Comparison of ENCODE assay signal across 8 cellular contexts in the genomic region with DNA sequence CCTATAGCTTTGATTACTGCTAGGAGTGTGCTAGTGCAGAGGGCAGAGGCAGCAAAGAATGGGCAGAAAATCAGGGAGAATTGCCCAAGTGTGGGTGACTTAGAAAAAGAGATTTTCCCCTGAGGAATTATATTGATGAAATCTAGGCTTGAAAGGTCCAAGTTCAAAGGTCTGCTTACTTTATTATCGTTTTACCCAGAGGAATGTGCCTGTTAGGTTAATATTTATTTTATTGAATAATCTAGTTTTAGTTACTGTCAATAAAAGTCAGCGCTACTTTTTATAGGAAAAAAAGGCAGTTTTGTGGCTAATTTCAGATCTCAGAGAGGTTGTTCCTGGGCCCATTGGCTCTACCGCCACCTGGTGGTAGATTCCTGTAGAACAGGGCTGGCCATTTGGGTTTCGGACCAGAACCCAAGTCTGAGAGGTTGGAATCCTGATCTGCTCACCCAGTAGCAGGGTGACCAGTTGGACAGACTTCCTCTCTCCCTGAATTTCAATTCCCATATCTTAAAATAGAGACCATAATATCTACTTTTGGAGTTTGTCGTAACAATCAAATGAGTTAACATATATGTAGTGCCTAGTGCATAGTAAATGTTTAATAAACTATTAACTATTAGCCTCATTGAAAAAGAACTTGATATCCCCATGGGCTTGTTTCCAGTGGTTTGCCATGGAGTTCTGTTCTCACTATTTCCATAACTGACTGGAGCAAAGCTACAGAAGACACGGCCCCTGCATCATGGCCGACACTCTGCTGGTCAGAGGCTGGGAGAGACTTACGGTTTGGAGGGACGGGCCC.
A peak's percentile ranks its signal among the peaks of the same experiment; 100 is the strongest.
DNase-seq lines count a peak whose midpoint lies in the region; ATAC-seq and TF ChIP-seq lines count a peak whose summit lies in the region.

No MANE protein-coding gene starts in this region.

- peak; percentile 60 to 73 (median 61) for ATAC-seq in natural killer cell
- no peak for ATAC-seq in GM19467 (IDR thresholded peaks at IDR 0.05; ENCODE audit: unreplicated experiment)

- H3K4me3 ChIP-seq in fibroblast of lung (replicated peaks in 1 of 4; ENCODE audit: control extremely low read depth in 1 of 4, insufficient read depth in 1 of 4, low read depth in 3 of 4, low read length in 4 of 4), result no peak overlapping the region

- H3K36me3 Mint-ChIP-seq in natural killer cell, result peaks cover 7% of the 10 kb centered on the region

- no peaks in the 10 kb centered on the region for H4K20me1 ChIP-seq in fibroblast of lung (ENCODE audit: control insufficient read depth, extremely low read depth, insufficient read depth, low read length)

- no peaks in the 10 kb centered on the region for H3K9me3 ChIP-seq in fibroblast of lung (ENCODE audit: control insufficient read depth, insufficient read depth, low read depth, low read length)

- H3K27ac Mint-ChIP-seq in natural killer cell, result no peak overlapping the region

- DNase-seq in NCI-H2081 (lab: John Stamatoyannopoulos, UW), result peak; percentile 26 to 29
- DNase-seq in NCI-H2081 treated with DMSO at 0.1 percent for 48 hours (lab: John Stamatoyannopoulos, UW), result no peak
- DNase-seq in NCI-H526 treated with DMSO at 0.1 percent for 48 hours (lab: John Stamatoyannopoulos, UW), result peak; percentile 4
- peak; percentile 43 for DNase-seq in activated T-cell treated with anti-CD3 and anti-CD28 coated beads for 48 hours (ENCODE audit: low read depth)
- peak in 1 of 2 donors; percentile 58 for DNase-seq in fibroblast of lung (ENCODE audit: low read depth in 2 of 2)
- DNase-seq in natural killer cell, result peak; percentile 58
- DNase-seq in stimulated activated naive CD4-positive, alpha-beta T cell (lab: John Stamatoyannopoulos, UW), result peak; percentile 14 to 76 (median 48)

- H3K4me1 ChIP-seq in fibroblast of lung (ENCODE audit: control insufficient read depth, extremely low read depth, insufficient read depth, low read length), result no peaks in the 10 kb centered on the region

- intact Hi-C loops in natural killer cell (cut with micrococcal nuclease), result loop anchor here (1.0 to 10.0 kb wide), 4 partner anchors 293 to 673 kb away; no protein-coding TSS in a partner anchor

- no peaks in the 10 kb centered on the region for H3K27me3 Mint-ChIP-seq in natural killer cell (ENCODE audit: low read depth in 2 of 2)

- no peaks in the 10 kb centered on the region for H3K4me1 Mint-ChIP-seq in natural killer cell

- H3K4me3 Mint-ChIP-seq in natural killer cell, result no peak overlapping the region

- H3K27ac ChIP-seq in fibroblast of lung (ENCODE audit: insufficient read depth, low read length), result no peak overlapping the region

- no peaks in the 10 kb centered on the region for H3K79me2 ChIP-seq in fibroblast of lung (ENCODE audit: control insufficient read depth, insufficient read depth, low read length)

- peak; percentile 98 to 99 for TF ChIP-seq CTCF in fibroblast of lung (conservative IDR thresholded peaks at IDR 0.05 in 1 of 2, IDR thresholded peaks at IDR 0.05 in 1 of 2; ENCODE audit: low read depth in 1 of 2, low read length in 2 of 2)
- TF ChIP-seq CTCF in natural killer cell (IDR thresholded peaks at IDR 0.05), result peak; percentile 97

- no peaks in the 10 kb centered on the region for H3K36me3 ChIP-seq in fibroblast of lung (ENCODE audit: control insufficient read depth, insufficient read depth, low read length)

- no peaks in the 10 kb centered on the region for H3K27me3 ChIP-seq in fibroblast of lung (ENCODE audit: control insufficient read depth, insufficient read depth, low read length)

- H3K4me2 ChIP-seq in fibroblast of lung (ENCODE audit: extremely low read depth, insufficient read depth, low read length), result no peak overlapping the region

- H3K9ac ChIP-seq in fibroblast of lung (ENCODE audit: insufficient read depth, low read length), result no peak overlapping the region

- H2AFZ ChIP-seq in fibroblast of lung (ENCODE audit: low read length), result no peak overlapping the region

- H3K9me3 Mint-ChIP-seq in natural killer cell, result no peaks in the 10 kb centered on the region
